ENCODE assay signal across 1 cellular context in the genomic region with DNA sequence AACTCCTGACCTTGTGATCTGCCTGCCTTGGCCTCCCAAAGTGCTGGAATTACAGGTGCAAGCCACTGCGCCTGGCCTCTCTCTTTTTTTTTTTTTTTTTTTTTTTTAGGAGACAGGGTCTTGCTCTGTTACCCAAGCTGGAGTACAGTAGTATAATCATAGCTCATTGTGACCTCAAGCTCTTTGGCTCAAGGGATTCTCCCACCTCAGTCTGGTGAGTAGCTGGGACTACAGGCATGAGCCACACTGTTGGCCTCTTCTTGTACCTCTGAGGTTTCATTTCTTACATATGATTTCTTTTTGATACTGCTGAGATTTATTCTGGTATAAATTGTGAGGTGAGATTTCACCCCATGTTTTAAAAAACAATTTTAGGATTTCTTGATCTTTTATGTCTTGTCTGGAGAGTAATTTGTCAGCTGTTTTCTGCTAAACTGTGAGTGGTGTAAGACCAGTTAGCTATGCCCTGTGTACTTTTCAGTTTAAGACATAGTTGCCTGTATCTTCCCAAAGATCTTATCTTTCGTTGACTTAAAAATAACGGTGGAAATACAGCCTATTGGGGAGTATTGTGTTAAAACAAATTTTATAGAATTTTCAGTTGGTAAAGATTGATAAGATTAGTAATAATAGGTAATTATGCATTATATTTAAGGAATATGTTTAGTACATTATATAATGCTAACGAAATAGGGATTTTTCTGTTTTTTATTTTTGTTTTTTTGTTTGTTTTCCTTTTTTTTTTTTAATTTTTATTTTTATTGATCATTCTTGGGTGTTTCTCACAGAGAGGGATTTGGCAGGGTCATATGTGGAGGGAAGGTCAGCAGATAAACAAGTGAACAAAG.
TF ChIP-seq lines count a peak whose summit lies in the region.

No MANE protein-coding gene starts in this region.

TF ChIP-seq in SK-N-SH, 30 proteins besides CTCF, POLR2A, EP300 and RAD21:
- TF ChIP-seq, protein P1, sequence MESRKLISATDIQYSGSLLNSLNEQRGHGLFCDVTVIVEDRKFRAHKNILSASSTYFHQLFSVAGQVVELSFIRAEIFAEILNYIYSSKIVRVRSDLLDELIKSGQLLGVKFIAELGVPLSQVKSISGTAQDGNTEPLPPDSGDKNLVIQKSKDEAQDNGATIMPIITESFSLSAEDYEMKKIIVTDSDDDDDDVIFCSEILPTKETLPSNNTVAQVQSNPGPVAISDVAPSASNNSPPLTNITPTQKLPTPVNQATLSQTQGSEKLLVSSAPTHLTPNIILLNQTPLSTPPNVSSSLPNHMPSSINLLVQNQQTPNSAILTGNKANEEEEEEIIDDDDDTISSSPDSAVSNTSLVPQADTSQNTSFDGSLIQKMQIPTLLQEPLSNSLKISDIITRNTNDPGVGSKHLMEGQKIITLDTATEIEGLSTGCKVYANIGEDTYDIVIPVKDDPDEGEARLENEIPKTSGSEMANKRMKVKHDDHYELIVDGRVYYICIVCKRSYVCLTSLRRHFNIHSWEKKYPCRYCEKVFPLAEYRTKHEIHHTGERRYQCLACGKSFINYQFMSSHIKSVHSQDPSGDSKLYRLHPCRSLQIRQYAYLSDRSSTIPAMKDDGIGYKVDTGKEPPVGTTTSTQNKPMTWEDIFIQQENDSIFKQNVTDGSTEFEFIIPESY (IDR thresholded peaks at IDR 0.05; ENCODE audit: borderline replicate concordance, low read depth), result no peak
- no peak for TF ChIP-seq GABPA (IDR thresholded peaks at IDR 0.05; ENCODE audit: low read depth)
- no peak for TF ChIP-seq YY1 (IDR thresholded peaks at IDR 0.05; ENCODE audit: low read depth)
